1 cellular context compared by ENCODE assay signal in the genomic region with DNA sequence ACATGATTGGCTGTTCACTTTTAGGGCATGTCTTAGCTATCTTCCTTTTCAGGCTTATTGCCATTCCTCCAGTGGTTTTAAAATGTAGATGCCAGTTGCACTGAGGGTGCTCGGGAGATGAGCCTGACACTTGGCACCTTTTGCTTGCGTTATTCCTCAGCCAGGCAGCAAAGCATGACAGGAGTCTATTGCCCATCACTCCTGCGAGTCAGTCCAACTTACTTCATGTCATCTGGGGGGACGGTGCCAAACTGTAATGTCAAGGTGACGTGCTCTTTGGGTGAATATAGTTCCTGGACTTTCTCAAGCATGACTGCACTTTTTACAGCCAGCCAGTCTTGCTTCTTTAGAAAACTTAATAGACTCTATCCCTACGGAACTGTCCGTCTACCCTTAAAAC.
TF ChIP-seq lines count a peak whose summit lies in the region.

No MANE protein-coding gene starts in this region.

TF ChIP-seq in IMR-90, 13 proteins besides CTCF, POLR2A, EP300 and RAD21 (continued from another document):
- TF ChIP-seq, protein P1, sequence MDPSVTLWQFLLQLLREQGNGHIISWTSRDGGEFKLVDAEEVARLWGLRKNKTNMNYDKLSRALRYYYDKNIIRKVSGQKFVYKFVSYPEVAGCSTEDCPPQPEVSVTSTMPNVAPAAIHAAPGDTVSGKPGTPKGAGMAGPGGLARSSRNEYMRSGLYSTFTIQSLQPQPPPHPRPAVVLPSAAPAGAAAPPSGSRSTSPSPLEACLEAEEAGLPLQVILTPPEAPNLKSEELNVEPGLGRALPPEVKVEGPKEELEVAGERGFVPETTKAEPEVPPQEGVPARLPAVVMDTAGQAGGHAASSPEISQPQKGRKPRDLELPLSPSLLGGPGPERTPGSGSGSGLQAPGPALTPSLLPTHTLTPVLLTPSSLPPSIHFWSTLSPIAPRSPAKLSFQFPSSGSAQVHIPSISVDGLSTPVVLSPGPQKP (IDR thresholded peaks at IDR 0.05; ENCODE audit: borderline replicate concordance, low read depth, low read length), result no peak
TF ChIP-seq in IMR-90: peak in this region for 0.
